8 cellular contexts compared by ENCODE assay signal in genomic region chr11:106022795-106023275, GRCh38. TPM values are rescaled to one million over a fixed set of nuclear protein-coding genes. Genes with fewer than 3 reads are reported as not detected.
DNase-seq lines count a peak whose midpoint lies in the region; ATAC-seq and TF ChIP-seq lines count a peak whose summit lies in the region.

No MANE protein-coding gene starts in this region.

- CTCF ChIA-PET in HEK293 (lab: Yijun Ruan, JAX), result interaction anchor here (0.6 kb wide), 1 partner anchor 26 kb away, joined by 3 read pairs; no protein-coding TSS in a partner anchor
- CTCF ChIA-PET in activated CD8-positive, alpha-beta T cell treated with anti-CD3 and anti-CD28 coated beads, Interleukin-2, amount 10 ng/mL, durations not matched to agents 7 days and 5 days (lab: Charles Lee), result interaction anchor here (1.8 kb wide), 1 partner anchor 64 kb away, joined by 5 read pairs; no protein-coding TSS in a partner anchor

- H3K27me3 ChIP-seq in smooth muscle cell (ENCODE audit: low read depth), result no peaks in the 10 kb centered on the region

- peaks cover 0 to 8% of the 10 kb centered on the region in 2 experiments; a peak in 1 of 3 replicates for H3K36me3 ChIP-seq in HEK293 (ENCODE audit: control insufficient read depth in 2 of 2, insufficient read depth in 1 of 2, low read length in 2 of 2)
- H3K36me3 ChIP-seq in smooth muscle cell (ENCODE audit: low read depth), result no peaks in the 10 kb centered on the region

- H3K4me3 Mint-ChIP-seq in activated CD8-positive, alpha-beta T cell treated with anti-CD3 and anti-CD28 coated beads, Interleukin-2, amount 10 ng/mL, durations not matched to agents 7 days and 5 days, result peak overlapping the region; percentile 91

- H3K4me2 ChIP-seq in smooth muscle cell, result peak overlapping the region; percentile 89

- H3K4me1 Mint-ChIP-seq in activated CD8-positive, alpha-beta T cell treated with anti-CD3 and anti-CD28 coated beads, Interleukin-2, amount 10 ng/mL, durations not matched to agents 7 days and 5 days (ENCODE audit: low read depth), result peaks cover 35% of the 10 kb centered on the region

- TF ChIP-seq CTCF in HEK293 (tag by site-specific recombination; IDR thresholded peaks at IDR 0.05) (no peak), smooth muscle cell (IDR thresholded peaks at IDR 0.05; ENCODE audit: borderline replicate concordance, insufficient read depth, poor library complexity, severe bottlenecking) (no peak)

- H3K9me3 Mint-ChIP-seq in activated CD8-positive, alpha-beta T cell treated with anti-CD3 and anti-CD28 coated beads, Interleukin-2, amount 10 ng/mL, durations not matched to agents 7 days and 5 days (ENCODE audit: insufficient read depth), result no peaks in the 10 kb centered on the region

- no peak overlapping the region for H3K9ac ChIP-seq in smooth muscle cell (ENCODE audit: low read depth)

- peak overlapping the region; percentile 87 for H3K27ac Mint-ChIP-seq in activated CD8-positive, alpha-beta T cell treated with anti-CD3 and anti-CD28 coated beads, Interleukin-2, amount 10 ng/mL, durations not matched to agents 7 days and 5 days

- no peak for ATAC-seq in activated CD8-positive, alpha-beta T cell treated with anti-CD3 and anti-CD28 coated beads, Interleukin-2, amount 10 ng/mL, durations not matched to agents 7 days and 5 days
- ATAC-seq in GM21737 (IDR thresholded peaks at IDR 0.05; ENCODE audit: unreplicated experiment) (no peak), left lobe of liver (no peak)

- no peaks in the 10 kb centered on the region for H3K9me3 ChIP-seq in HEK293 (ENCODE audit: control insufficient read depth, insufficient read depth, low read depth, low read length)
- no peaks in the 10 kb centered on the region for H3K9me3 ChIP-seq in smooth muscle cell (replicated peaks; ENCODE audit: low read depth)

- peaks cover 20% of the 10 kb centered on the region for H3K36me3 Mint-ChIP-seq in activated CD8-positive, alpha-beta T cell treated with anti-CD3 and anti-CD28 coated beads, Interleukin-2, amount 10 ng/mL, durations not matched to agents 7 days and 5 days (ENCODE audit: low read depth)

- H3K4me3 ChIP-seq in HEK293 (ENCODE audit: low read depth, low read length) (peak overlapping the region; percentile 63), iPS-11a (ENCODE audit: low read depth, low read length) (peak overlapping the region; percentile 38), smooth muscle cell (peak overlapping the region; percentile 74)

- WGBS in smooth muscle cell (ENCODE audit: low lambda C conversion rate), result 89% methylated on average over 7 of the region's 7 CpGs

- H3F3A ChIP-seq in smooth muscle cell (ENCODE audit: low read depth), result no peaks in the 10 kb centered on the region

- H2AFZ ChIP-seq in smooth muscle cell (ENCODE audit: low read depth), result peak overlapping the region; percentile 89

- no peak for DNase-seq in activated CD8-positive, alpha-beta T cell treated with anti-CD3 and anti-CD28 coated beads, Interleukin-2, amount 10 ng/mL, durations not matched to agents 7 days and 5 days
- DNase-seq in smooth muscle cell (lab: John Stamatoyannopoulos, UW; ENCODE audit: unreplicated experiment) (no peak), NCI-H2107 treated with DMSO at 0.1 percent for 48 hours (lab: John Stamatoyannopoulos, UW; ENCODE audit: unreplicated experiment) (no peak), left lobe of liver (ENCODE audit: low spot score) (no peak)
- no peak for DNase-seq in stimulated activated CD4-positive, alpha-beta T cell treated with anti-CD3 and anti-CD28 coated beads, Interleukin-2, amount 100 ng/mL, for 48 hours

- H3K27me3 Mint-ChIP-seq in activated CD8-positive, alpha-beta T cell treated with anti-CD3 and anti-CD28 coated beads, Interleukin-2, amount 10 ng/mL, durations not matched to agents 7 days and 5 days (ENCODE audit: low read depth), result peaks cover 7% of the 10 kb centered on the region

- POLR2A ChIA-PET in HEK293 (lab: Yijun Ruan, JAX), result interaction anchor here (0.7 to 0.8 kb wide), 2 partner anchors 8 to 24 kb away, joined by 3 to 18 read pairs; no protein-coding TSS in a partner anchor
- POLR2A ChIA-PET in activated CD8-positive, alpha-beta T cell treated with anti-CD3 and anti-CD28 coated beads, Interleukin-2, amount 10 ng/mL, durations not matched to agents 7 days and 5 days (lab: Charles Lee), result interaction anchor here (1.2 kb wide), 1 partner anchor 54 kb away, joined by 4 read pairs; the partner anchor contains the start of genes AASDHPPT and KBTBD3

- H3K27ac ChIP-seq in HEK293 (ENCODE audit: extremely low read depth, low read depth, low read length), result no peak overlapping the region
- H3K27ac ChIP-seq in smooth muscle cell (ENCODE audit: low read depth), result no peak overlapping the region

- 0 out of 2 replicates have a peak, but pooled peaks cover 3% of the 10 kb centered on the region for H3K4me1 ChIP-seq in HEK293 (ENCODE audit: control insufficient read depth, insufficient read depth, low read length)
- peaks cover 15% of the 10 kb centered on the region for H3K4me1 ChIP-seq in smooth muscle cell (ENCODE audit: low read depth)

- peaks cover 34% of the 10 kb centered on the region for H3K79me2 ChIP-seq in smooth muscle cell (ENCODE audit: low read depth)

- no peaks in the 10 kb centered on the region for H4K20me1 ChIP-seq in smooth muscle cell (ENCODE audit: low read depth)

TF ChIP-seq in HEK293, 187 proteins besides CTCF, POLR2A, EP300 and RAD21:
- TF ChIP-seq ZNF394 (tag by site-specific recombination; IDR thresholded peaks at IDR 0.05; ENCODE audit: borderline replicate concordance) (no peak), SP2 (tag by site-specific recombination; IDR thresholded peaks at IDR 0.05) (no peak), ZFHX2 (tag by site-specific recombination; conservative IDR thresholded peaks at IDR 0.05) (no peak), KLF17 (tag by site-specific recombination; IDR thresholded peaks at IDR 0.05) (no peak), ZIC2 (tag by site-specific recombination; IDR thresholded peaks at IDR 0.05) (no peak), ZNF184 (tag by site-specific recombination; IDR thresholded peaks at IDR 0.05) (no peak), ZNF362 (tag by site-specific recombination; IDR thresholded peaks at IDR 0.05) (0 out of 2 replicates have a peak, but pooled peaks have one; percentile 95)

RNA-seq across cellular contexts. Expression of gene MSANTD4, which starts 0.8 kb away (rescaled TPM):
- 10 to 100 TPM; 14.0 to 17.4 TPM for total RNA-seq in activated CD8-positive, alpha-beta T cell treated with anti-CD3 and anti-CD28 coated beads, Interleukin-2, amount 10 ng/mL, durations not matched to agents 7 days and 5 days
- total RNA-seq in smooth muscle cell (18.3 and 28.3 TPM in 2 replicates), left lobe of liver (5.0 TPM)
- polyA plus RNA-seq in smooth muscle cell, result 5.9 and 8.6 TPM in 2 replicates

RNA-seq across cellular contexts. Expression of gene KBTBD3, which starts 54.3 kb away (rescaled TPM):
- 1 to 10 TPM; 6.2 to 7.7 TPM for total RNA-seq in activated CD8-positive, alpha-beta T cell treated with anti-CD3 and anti-CD28 coated beads, Interleukin-2, amount 10 ng/mL, durations not matched to agents 7 days and 5 days
- 2.2 and 3.5 TPM in 2 replicates for total RNA-seq in smooth muscle cell
- 6.3 and 10.2 TPM in 2 replicates for polyA plus RNA-seq in smooth muscle cell
- total RNA-seq in left lobe of liver, result 6.5 TPM

RNA-seq across cellular contexts. Expression of gene AASDHPPT, which starts 54.6 kb away (rescaled TPM):
- 10 to 100 TPM; 30.9 to 31.2 TPM for total RNA-seq in activated CD8-positive, alpha-beta T cell treated with anti-CD3 and anti-CD28 coated beads, Interleukin-2, amount 10 ng/mL, durations not matched to agents 7 days and 5 days
- total RNA-seq in smooth muscle cell (75.3 and 78.7 TPM in 2 replicates), left lobe of liver (16.2 TPM)
- 28.5 and 35.6 TPM in 2 replicates for polyA plus RNA-seq in smooth muscle cell
